In the genomic region with DNA sequence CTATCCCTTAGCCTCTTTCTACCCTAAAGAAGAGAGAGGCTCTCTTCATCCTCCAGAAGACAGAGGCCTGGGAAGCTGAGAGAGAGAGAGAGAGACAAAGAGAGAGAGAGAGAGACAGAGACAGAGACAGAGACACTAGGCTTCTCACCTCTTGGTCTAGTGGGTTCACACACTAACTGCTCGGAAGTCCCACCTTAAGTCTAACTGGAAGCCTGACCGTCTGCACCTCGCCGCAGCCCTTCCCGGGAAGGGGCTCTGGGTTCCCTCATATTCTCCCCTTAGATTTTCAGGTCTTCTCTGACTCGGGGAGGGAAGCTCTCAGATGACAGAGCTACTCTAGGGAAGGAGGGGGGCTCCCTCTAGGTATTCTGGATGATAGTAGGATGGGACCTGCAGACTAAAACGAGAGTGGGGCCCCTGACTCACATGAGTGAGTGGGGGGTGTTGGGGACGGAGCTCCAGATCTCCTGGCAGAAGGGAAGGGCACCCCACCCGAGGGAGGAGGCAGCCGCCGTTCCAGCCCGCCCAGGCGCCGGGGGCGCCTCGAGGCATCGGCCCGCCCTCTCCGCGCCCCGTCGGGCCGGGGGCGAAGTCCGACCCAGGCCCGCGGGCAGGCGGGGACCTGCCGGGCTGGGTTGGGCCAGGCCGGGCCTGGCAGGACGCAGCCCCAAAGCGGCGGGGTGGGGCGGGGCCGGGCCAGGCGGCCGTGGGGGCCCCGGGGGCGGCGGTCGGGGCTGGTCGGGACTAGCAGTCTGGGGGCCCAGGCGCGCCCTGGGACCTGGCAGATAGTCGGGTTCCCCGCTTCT, we compare ENCODE assay signal across 1 cellular context.
TF ChIP-seq lines count a peak whose summit lies in the region.

No MANE protein-coding gene starts in this region.

TF ChIP-seq in K562, 482 proteins besides CTCF, POLR2A, EP300 and RAD21 (continues in another document):
- TF ChIP-seq CBX1 (IDR thresholded peaks at IDR 0.05; ENCODE audit: low read depth) (0 out of 2 replicates have a peak, but pooled peaks have one; percentile 24), MXI1 (IDR thresholded peaks at IDR 0.05; ENCODE audit: low read depth, low read length) (no peak), ESRRB (CRISPR knock-in tag; IDR thresholded peaks at IDR 0.05; ENCODE audit: borderline replicate concordance) (no peak), RBM25 (IDR thresholded peaks at IDR 0.05; ENCODE audit: low read depth, low read length, severe bottlenecking) (peak; percentile 71), RCOR1 (IDR thresholded peaks at IDR 0.05; ENCODE audit: borderline replicate concordance in 1 of 2, low read depth in 2 of 2, low read length in 2 of 2) (peak in 1 of 2 experiments; percentile 58; a peak in 1 of 4 replicates), ZBTB7A (IDR thresholded peaks at IDR 0.05; ENCODE audit: borderline replicate concordance, control insufficient read depth, low read depth, low read length) (peak; percentile 69; the same call in 1 of the 2 replicates), MEIS2 (IDR thresholded peaks at IDR 0.05; ENCODE audit: partially characterized antibody) (no peak), SRF (CRISPR knock-in tag; IDR thresholded peaks at IDR 0.05) (0 out of 4 replicates have a peak, but pooled peaks of 1 of the 2 experiments have one; percentile 23), KDM5B (IDR thresholded peaks at IDR 0.05; ENCODE audit: insufficient replicate concordance, low read depth, low read length) (no peak), NR4A1 (CRISPR knock-in tag; IDR thresholded peaks at IDR 0.05) (no peak), NR4A1 (tag; IDR thresholded peaks at IDR 0.05) (0 out of 2 replicates have a peak, but pooled peaks have one; percentile 24), MCM2 (IDR thresholded peaks at IDR 0.05; ENCODE audit: low read depth) (no peak), BCOR (IDR thresholded peaks at IDR 0.05) (peak; percentile 94), TCFL5 (CRISPR knock-in tag; conservative IDR thresholded peaks at IDR 0.05) (0 out of 2 replicates have a peak, but pooled peaks have one; percentile 3), NR1H2 (CRISPR knock-in tag; IDR thresholded peaks at IDR 0.05) (0 out of 2 replicates have a peak, but pooled peaks have one; percentile 12), HDAC1 (IDR thresholded peaks at IDR 0.05) (peak in 1 of 2 experiments; percentile 29; a peak in 2 of 4 replicates), ELF1 (tag; IDR thresholded peaks at IDR 0.05) (no peak), UBTF (IDR thresholded peaks at IDR 0.05; ENCODE audit: borderline replicate concordance in 1 of 2, low read depth in 2 of 2, low read length in 2 of 2) (0 out of 4 replicates have a peak, but pooled peaks of 1 of the 2 experiments have one; percentile 13), MIER1 (IDR thresholded peaks at IDR 0.05; ENCODE audit: low read depth) (peak; percentile 40; the same call in 1 of the 2 replicates), GATAD2B (IDR thresholded peaks at IDR 0.05; ENCODE audit: borderline replicate concordance) (0 out of 2 replicates have a peak, but pooled peaks have one; percentile 48), SMAD4 (CRISPR knock-in tag; conservative IDR thresholded peaks at IDR 0.05) (0 out of 2 replicates have a peak, but pooled peaks have one; percentile 2), SMARCA4 (IDR thresholded peaks at IDR 0.05) (0 out of 2 replicates have a peak, but pooled peaks have one; percentile 23), ARNT (IDR thresholded peaks at IDR 0.05) (0 out of 4 replicates have a peak, but pooled peaks of 1 of the 2 experiments have one; percentile 15)
- TF ChIP-seq, protein P1, sequence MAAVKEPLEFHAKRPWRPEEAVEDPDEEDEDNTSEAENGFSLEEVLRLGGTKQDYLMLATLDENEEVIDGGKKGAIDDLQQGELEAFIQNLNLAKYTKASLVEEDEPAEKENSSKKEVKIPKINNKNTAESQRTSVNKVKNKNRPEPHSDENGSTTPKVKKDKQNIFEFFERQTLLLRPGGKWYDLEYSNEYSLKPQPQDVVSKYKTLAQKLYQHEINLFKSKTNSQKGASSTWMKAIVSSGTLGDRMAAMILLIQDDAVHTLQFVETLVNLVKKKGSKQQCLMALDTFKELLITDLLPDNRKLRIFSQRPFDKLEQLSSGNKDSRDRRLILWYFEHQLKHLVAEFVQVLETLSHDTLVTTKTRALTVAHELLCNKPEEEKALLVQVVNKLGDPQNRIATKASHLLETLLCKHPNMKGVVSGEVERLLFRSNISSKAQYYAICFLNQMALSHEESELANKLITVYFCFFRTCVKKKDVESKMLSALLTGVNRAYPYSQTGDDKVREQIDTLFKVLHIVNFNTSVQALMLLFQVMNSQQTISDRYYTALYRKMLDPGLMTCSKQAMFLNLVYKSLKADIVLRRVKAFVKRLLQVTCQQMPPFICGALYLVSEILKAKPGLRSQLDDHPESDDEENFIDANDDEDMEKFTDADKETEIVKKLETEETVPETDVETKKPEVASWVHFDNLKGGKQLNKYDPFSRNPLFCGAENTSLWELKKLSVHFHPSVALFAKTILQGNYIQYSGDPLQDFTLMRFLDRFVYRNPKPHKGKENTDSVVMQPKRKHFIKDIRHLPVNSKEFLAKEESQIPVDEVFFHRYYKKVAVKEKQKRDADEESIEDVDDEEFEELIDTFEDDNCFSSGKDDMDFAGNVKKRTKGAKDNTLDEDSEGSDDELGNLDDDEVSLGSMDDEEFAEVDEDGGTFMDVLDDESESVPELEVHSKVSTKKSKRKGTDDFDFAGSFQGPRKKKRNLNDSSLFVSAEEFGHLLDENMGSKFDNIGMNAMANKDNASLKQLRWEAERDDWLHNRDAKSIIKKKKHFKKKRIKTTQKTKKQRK (IDR thresholded peaks at IDR 0.05; ENCODE audit: borderline replicate concordance, low read depth, low read length): no peak
- TF ChIP-seq, protein P2, sequence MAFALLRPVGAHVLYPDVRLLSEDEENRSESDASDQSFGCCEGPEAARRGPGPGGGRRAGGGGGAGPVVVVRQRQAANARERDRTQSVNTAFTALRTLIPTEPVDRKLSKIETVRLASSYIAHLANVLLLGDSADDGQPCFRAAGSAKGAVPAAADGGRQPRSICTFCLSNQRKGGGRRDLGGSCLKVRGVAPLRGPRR (CRISPR knock-in tag; IDR thresholded peaks at IDR 0.05): no peak
- TF ChIP-seq, protein P3, sequence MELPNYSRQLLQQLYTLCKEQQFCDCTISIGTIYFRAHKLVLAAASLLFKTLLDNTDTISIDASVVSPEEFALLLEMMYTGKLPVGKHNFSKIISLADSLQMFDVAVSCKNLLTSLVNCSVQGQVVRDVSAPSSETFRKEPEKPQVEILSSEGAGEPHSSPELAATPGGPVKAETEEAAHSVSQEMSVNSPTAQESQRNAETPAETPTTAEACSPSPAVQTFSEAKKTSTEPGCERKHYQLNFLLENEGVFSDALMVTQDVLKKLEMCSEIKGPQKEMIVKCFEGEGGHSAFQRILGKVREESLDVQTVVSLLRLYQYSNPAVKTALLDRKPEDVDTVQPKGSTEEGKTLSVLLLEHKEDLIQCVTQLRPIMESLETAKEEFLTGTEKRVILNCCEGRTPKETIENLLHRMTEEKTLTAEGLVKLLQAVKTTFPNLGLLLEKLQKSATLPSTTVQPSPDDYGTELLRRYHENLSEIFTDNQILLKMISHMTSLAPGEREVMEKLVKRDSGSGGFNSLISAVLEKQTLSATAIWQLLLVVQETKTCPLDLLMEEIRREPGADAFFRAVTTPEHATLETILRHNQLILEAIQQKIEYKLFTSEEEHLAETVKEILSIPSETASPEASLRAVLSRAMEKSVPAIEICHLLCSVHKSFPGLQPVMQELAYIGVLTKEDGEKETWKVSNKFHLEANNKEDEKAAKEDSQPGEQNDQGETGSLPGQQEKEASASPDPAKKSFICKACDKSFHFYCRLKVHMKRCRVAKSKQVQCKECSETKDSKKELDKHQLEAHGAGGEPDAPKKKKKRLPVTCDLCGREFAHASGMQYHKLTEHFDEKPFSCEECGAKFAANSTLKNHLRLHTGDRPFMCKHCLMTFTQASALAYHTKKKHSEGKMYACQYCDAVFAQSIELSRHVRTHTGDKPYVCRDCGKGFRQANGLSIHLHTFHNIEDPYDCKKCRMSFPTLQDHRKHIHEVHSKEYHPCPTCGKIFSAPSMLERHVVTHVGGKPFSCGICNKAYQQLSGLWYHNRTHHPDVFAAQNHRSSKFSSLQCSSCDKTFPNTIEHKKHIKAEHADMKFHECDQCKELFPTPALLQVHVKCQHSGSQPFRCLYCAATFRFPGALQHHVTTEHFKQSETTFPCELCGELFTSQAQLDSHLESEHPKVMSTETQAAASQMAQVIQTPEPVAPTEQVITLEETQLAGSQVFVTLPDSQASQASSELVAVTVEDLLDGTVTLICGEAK (IDR thresholded peaks at IDR 0.05): 0 out of 2 replicates have a peak, but pooled peaks have one; percentile 32
- TF ChIP-seq, protein P3 (CRISPR knock-in tag; IDR thresholded peaks at IDR 0.05): no peak
- TF ChIP-seq, protein P4, sequence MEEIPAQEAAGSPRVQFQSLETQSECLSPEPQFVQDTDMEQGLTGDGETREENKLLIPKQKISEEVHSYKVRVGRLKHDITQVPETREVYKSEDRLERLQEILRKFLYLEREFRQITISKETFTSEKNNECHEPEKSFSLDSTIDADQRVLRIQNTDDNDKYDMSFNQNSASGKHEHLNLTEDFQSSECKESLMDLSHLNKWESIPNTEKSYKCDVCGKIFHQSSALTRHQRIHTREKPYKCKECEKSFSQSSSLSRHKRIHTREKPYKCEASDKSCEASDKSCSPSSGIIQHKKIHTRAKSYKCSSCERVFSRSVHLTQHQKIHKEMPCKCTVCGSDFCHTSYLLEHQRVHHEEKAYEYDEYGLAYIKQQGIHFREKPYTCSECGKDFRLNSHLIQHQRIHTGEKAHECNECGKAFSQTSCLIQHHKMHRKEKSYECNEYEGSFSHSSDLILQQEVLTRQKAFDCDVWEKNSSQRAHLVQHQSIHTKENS (CRISPR knock-in tag; IDR thresholded peaks at IDR 0.05): no peak
- TF ChIP-seq, protein P5, sequence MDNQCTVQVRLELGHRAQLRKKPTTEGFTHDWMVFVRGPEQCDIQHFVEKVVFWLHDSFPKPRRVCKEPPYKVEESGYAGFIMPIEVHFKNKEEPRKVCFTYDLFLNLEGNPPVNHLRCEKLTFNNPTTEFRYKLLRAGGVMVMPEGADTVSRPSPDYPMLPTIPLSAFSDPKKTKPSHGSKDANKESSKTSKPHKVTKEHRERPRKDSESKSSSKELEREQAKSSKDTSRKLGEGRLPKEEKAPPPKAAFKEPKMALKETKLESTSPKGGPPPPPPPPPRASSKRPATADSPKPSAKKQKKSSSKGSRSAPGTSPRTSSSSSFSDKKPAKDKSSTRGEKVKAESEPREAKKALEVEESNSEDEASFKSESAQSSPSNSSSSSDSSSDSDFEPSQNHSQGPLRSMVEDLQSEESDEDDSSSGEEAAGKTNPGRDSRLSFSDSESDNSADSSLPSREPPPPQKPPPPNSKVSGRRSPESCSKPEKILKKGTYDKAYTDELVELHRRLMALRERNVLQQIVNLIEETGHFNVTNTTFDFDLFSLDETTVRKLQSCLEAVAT (IDR thresholded peaks at IDR 0.05): peak in 1 of 2 experiments; percentile 53; a peak in 1 of 4 replicates
- TF ChIP-seq, protein P6, sequence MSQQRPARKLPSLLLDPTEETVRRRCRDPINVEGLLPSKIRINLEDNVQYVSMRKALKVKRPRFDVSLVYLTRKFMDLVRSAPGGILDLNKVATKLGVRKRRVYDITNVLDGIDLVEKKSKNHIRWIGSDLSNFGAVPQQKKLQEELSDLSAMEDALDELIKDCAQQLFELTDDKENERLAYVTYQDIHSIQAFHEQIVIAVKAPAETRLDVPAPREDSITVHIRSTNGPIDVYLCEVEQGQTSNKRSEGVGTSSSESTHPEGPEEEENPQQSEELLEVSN (IDR thresholded peaks at IDR 0.05; ENCODE audit: borderline replicate concordance in 1 of 2, extremely low read depth in 1 of 2, insufficient read depth in 1 of 2, insufficient read length in 1 of 2, low read depth in 1 of 2, low read length in 1 of 2, poor library complexity in 1 of 2, severe bottlenecking in 1 of 2): peak in 1 of 2 experiments; percentile 63
